Comparison of ENCODE assay signal across 24 cellular contexts in the genomic region with DNA sequence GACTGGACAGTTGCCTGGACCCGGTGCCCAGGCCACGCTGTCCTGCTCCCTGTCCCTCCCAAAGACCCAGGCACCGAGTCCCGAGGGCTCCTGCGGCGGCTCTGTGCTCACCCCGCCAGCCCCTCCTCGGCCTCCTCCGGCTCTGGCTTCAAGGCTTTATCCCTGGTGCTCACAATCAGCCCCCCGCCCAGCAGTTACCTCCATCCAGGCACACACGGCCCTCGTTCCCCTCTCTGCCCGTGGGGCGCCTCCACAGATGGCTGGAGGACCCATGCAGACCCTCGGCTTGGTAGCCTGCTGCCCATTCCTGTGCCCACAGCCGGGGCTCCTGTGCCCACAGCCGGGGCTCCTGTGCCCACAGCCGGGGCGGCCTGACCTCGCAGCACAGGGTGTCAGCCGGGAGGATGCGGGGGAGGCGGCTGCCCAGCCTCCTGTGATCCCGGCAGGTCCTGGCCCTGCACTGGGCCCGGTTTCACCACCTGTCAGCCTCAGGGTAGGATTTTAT.
"Had no signal": no experiment of that assay in that cellular context is flagged by ENCODE, and none has a peak within 500 bp of the region (broad histone marks: within the 10 kb centered on the region; RNA-seq: fewer than 3 reads in every experiment).

No MANE protein-coding gene starts in this region.

- H3K4me2 ChIP-seq: neural progenitor cell had no signal

- H3K4me3 Mint-ChIP-seq: activated CD4-positive, alpha-beta memory T cell treated with anti-CD3 and anti-CD28 coated beads for 36 hours; activated CD4-positive, alpha-beta T cell treated with anti-CD3 and anti-CD28 coated beads for 36 hours; activated T-helper 1 cell treated with anti-CD3 and anti-CD28 coated beads, Interleukin-12 subunit alpha, Interleukin-12 subunit beta, Interleukin-2, Interleukin-4 antibody, amounts not matched to agents 30 ng/mL and 10 ng/mL and 1 ng/mL, durations not matched to agents 14 hours and 24 hours and 36 hours; effector memory CD8-positive, alpha-beta T cell; memory B cell; naive B cell; neural progenitor cell had no signal

- H3K27ac ChIP-seq: adrenal gland, cardiac muscle cell, epithelial cell of prostate, foreskin keratinocyte, left lung, neural progenitor cell, prostate gland, right lobe of liver, thoracic aorta, upper lobe of right lung, WERI-Rb-1 had no signal

- H3K9me3 ChIP-seq: adrenal gland, left lung, mucosa of descending colon, prostate gland, right lobe of liver, thoracic aorta, upper lobe of right lung had no signal

- H3K27ac Mint-ChIP-seq: activated CD4-positive, alpha-beta memory T cell treated with anti-CD3 and anti-CD28 coated beads for 36 hours; activated CD4-positive, alpha-beta T cell treated with anti-CD3 and anti-CD28 coated beads for 36 hours; activated naive CD4-positive, alpha-beta T cell treated with anti-CD3 and anti-CD28 coated beads, Interleukin-2, amount 50 U/mL, for 72 hours; activated T-helper 1 cell treated with anti-CD3 and anti-CD28 coated beads, Interleukin-12 subunit alpha, Interleukin-12 subunit beta, Interleukin-2, Interleukin-4 antibody, amounts not matched to agents 30 ng/mL and 10 ng/mL and 1 ng/mL, durations not matched to agents 14 hours and 24 hours and 36 hours; effector memory CD8-positive, alpha-beta T cell; memory B cell had no signal

- DNase-seq: activated CD4-positive, alpha-beta memory T cell treated with anti-CD3 and anti-CD28 coated beads for 36 hours; activated CD4-positive, alpha-beta T cell treated with anti-CD3 and anti-CD28 coated beads for 36 hours; activated gamma-delta T cell treated with Interleukin-2 at 50 U/mL for 16 hours; activated T-cell treated with anti-CD3 and anti-CD28 coated beads for 4 hours; adrenal gland; effector memory CD8-positive, alpha-beta T cell; foreskin keratinocyte; hippocampal formation; naive B cell; small intestine; stimulated activated CD4-positive, alpha-beta T cell treated with anti-CD3 and anti-CD28 coated beads, Interleukin-4, amount 100 ng/mL, for 1 hour; upper lobe of right lung; WERI-Rb-1 had no signal

- H3K9ac ChIP-seq: neural progenitor cell had no signal

- H3K4me3 ChIP-seq: adrenal gland, cardiac muscle cell, left lung, mucosa of descending colon, neural progenitor cell, prostate gland, right lobe of liver, thoracic aorta, upper lobe of right lung had no signal

- H3K36me3 ChIP-seq: adrenal gland, cardiac muscle cell, left lung, neural progenitor cell, prostate gland, right lobe of liver, thoracic aorta, upper lobe of right lung, WERI-Rb-1 had no signal

- H3K36me3 Mint-ChIP-seq: activated CD4-positive, alpha-beta memory T cell treated with anti-CD3 and anti-CD28 coated beads for 36 hours; activated naive CD4-positive, alpha-beta T cell treated with anti-CD3 and anti-CD28 coated beads, Interleukin-2, amount 50 U/mL, for 72 hours; memory B cell; naive B cell; neural progenitor cell had no signal

- H3K4me1 Mint-ChIP-seq: activated CD4-positive, alpha-beta T cell treated with anti-CD3 and anti-CD28 coated beads for 36 hours; memory B cell had no signal

- H3K4me1 ChIP-seq: foreskin keratinocyte, left lung, prostate gland, right lobe of liver had no signal

- H3K27me3 ChIP-seq: adrenal gland, cardiac muscle cell, right lobe of liver, upper lobe of right lung had no signal

- H2AFZ ChIP-seq: neural progenitor cell had no signal

- H3K9me3 Mint-ChIP-seq: activated CD4-positive, alpha-beta memory T cell treated with anti-CD3 and anti-CD28 coated beads for 36 hours; activated naive CD4-positive, alpha-beta T cell treated with anti-CD3 and anti-CD28 coated beads, Interleukin-2, amount 50 U/mL, for 72 hours; activated T-helper 1 cell treated with anti-CD3 and anti-CD28 coated beads, Interleukin-12 subunit alpha, Interleukin-12 subunit beta, Interleukin-2, Interleukin-4 antibody, amounts not matched to agents 30 ng/mL and 10 ng/mL and 1 ng/mL, durations not matched to agents 14 hours and 24 hours and 36 hours; effector memory CD8-positive, alpha-beta T cell; memory B cell; neural progenitor cell had no signal
